9 cellular contexts compared by ENCODE assay signal in the genomic region with DNA sequence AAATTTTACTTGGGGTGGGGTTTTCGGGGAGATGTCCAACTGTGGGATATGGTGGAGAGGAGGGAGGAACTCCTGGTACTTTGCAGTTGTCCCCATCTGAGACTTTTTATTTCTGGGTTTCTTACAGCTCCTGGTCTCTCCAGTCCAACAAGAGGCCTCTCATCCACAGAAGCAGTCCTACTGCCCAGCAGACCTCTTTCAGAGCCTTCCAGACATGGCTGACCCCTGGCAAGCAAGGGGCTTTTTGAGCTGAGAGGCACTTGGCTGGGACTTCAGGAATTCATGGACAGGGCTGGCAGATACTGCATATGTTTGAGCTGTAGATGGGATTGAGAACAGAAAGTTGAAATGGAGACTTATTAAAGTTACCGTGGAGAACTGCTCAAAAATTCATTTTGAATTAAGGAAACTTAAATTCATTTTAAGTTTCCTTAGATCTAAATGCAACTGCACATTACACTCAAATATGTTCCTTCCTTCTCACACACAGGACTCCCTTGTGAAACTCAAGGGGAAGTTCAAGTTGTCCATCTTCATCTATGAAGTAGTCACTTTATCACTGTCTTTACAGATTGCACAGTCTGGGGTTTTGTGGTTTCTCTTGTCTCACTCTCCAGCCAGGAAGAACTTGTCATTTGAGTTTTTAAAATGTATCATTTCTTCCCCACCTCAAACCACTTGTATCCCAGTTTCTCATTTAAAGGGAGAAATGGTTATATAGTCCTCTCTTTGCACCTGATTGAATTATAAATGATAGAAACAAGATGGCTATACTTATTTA. TPM values are rescaled to one million over a fixed set of nuclear protein-coding genes. Genes with fewer than 3 reads are reported as not detected.
A peak's percentile ranks its signal among the peaks of the same experiment; 100 is the strongest.
DNase-seq lines count a peak whose midpoint lies in the region; ATAC-seq and TF ChIP-seq lines count a peak whose summit lies in the region.
"Had no signal": no experiment of that assay in that cellular context is flagged by ENCODE, and none has a peak within 500 bp of the region (broad histone marks: within the 10 kb centered on the region; RNA-seq: fewer than 3 reads in every experiment).

No MANE protein-coding gene starts in this region.

- H3K9me3 ChIP-seq in mucosa of descending colon = no peaks in the 10 kb centered on the region

- ATAC-seq in mucosa of descending colon (peak; percentile 18), GM19455 (IDR thresholded peaks at IDR 0.05; ENCODE audit: unreplicated experiment) (no peak), esophagus mucosa (no peak)

- peaks cover 5% of the 10 kb centered on the region for H3K4me1 ChIP-seq in mucosa of descending colon (ENCODE audit: low read depth)

- intact Hi-C loops in activated T-helper 1 cell treated with anti-CD3 and anti-CD28 coated beads, Interleukin-12 subunit alpha, Interleukin-12 subunit beta, Interleukin-2, Interleukin-4 antibody, amounts not matched to agents 30 ng/mL and 10 ng/mL and 1 ng/mL, durations not matched to agents 14 hours and 24 hours and 36 hours (cut with micrococcal nuclease) = loop anchor here (1.0 to 5.0 kb wide), 3 partner anchors 28 to 129 kb away; a partner anchor contains a TSS
- intact Hi-C loops in mucosa of descending colon (cut with DNase I, micrococcal nuclease) = no loop called here

- no peak overlapping the region for H3K4me3 ChIP-seq in mucosa of descending colon

- TF ChIP-seq CTCF in mucosa of descending colon (IDR thresholded peaks at IDR 0.05) = no peak

- peaks cover 24% of the 10 kb centered on the region for H3K4me1 Mint-ChIP-seq in activated T-helper 1 cell treated with anti-CD3 and anti-CD28 coated beads, Interleukin-12 subunit alpha, Interleukin-12 subunit beta, Interleukin-2, Interleukin-4 antibody, amounts not matched to agents 30 ng/mL and 10 ng/mL and 1 ng/mL, durations not matched to agents 14 hours and 24 hours and 36 hours (ENCODE audit: low read depth)

- H3K27ac Mint-ChIP-seq in activated T-helper 1 cell treated with anti-CD3 and anti-CD28 coated beads, Interleukin-12 subunit alpha, Interleukin-12 subunit beta, Interleukin-2, Interleukin-4 antibody, amounts not matched to agents 30 ng/mL and 10 ng/mL and 1 ng/mL, durations not matched to agents 14 hours and 24 hours and 36 hours = peak overlapping the region; percentile 53

- no peaks in the 10 kb centered on the region for H3K9me3 Mint-ChIP-seq in activated T-helper 1 cell treated with anti-CD3 and anti-CD28 coated beads, Interleukin-12 subunit alpha, Interleukin-12 subunit beta, Interleukin-2, Interleukin-4 antibody, amounts not matched to agents 30 ng/mL and 10 ng/mL and 1 ng/mL, durations not matched to agents 14 hours and 24 hours and 36 hours

- H3K36me3 Mint-ChIP-seq in activated T-helper 1 cell treated with anti-CD3 and anti-CD28 coated beads, Interleukin-12 subunit alpha, Interleukin-12 subunit beta, Interleukin-2, Interleukin-4 antibody, amounts not matched to agents 30 ng/mL and 10 ng/mL and 1 ng/mL, durations not matched to agents 14 hours and 24 hours and 36 hours (ENCODE audit: low read depth) = peaks cover 3% of the 10 kb centered on the region

- no peaks in the 10 kb centered on the region for H3K27me3 Mint-ChIP-seq in activated T-helper 1 cell treated with anti-CD3 and anti-CD28 coated beads, Interleukin-12 subunit alpha, Interleukin-12 subunit beta, Interleukin-2, Interleukin-4 antibody, amounts not matched to agents 30 ng/mL and 10 ng/mL and 1 ng/mL, durations not matched to agents 14 hours and 24 hours and 36 hours (ENCODE audit: insufficient read depth)

- in situ Hi-C loops in KBM-7 (cut with MboI; ENCODE audit: low pct_unique_long_range_greater_than_20kb, low sequenced_read_pairs) = no loop called here

- DNase-seq in Ammon's horn (ENCODE audit: low spot score) (peak; percentile 38), KBM-7 (peak; percentile 95), mucosa of descending colon (no peak), DMS53 (lab: John Stamatoyannopoulos, UW) (no peak), NCI-H2171 (lab: John Stamatoyannopoulos, UW) (no peak)
- DNase-seq in activated T-helper 1 cell treated with anti-CD3 and anti-CD28 coated beads, Interleukin-12 subunit alpha, Interleukin-12 subunit beta, Interleukin-2, Interleukin-4 antibody, amounts not matched to agents 30 ng/mL and 10 ng/mL and 1 ng/mL, durations not matched to agents 14 hours and 24 hours and 36 hours (ENCODE audit: low spot score) = no peak

- no peaks in the 10 kb centered on the region for H3K36me3 ChIP-seq in mucosa of descending colon (ENCODE audit: low read depth)

- H3K4me3 Mint-ChIP-seq in activated T-helper 1 cell treated with anti-CD3 and anti-CD28 coated beads, Interleukin-12 subunit alpha, Interleukin-12 subunit beta, Interleukin-2, Interleukin-4 antibody, amounts not matched to agents 30 ng/mL and 10 ng/mL and 1 ng/mL, durations not matched to agents 14 hours and 24 hours and 36 hours = peak overlapping the region; percentile 24

RNA-seq across cellular contexts. Expression of a gene that starts 40.7 kb away (rescaled TPM):
- total RNA-seq in activated T-helper 1 cell treated with anti-CD3 and anti-CD28 coated beads, Interleukin-12 subunit alpha, Interleukin-12 subunit beta, Interleukin-2, Interleukin-4 antibody, amounts not matched to agents 30 ng/mL and 10 ng/mL and 1 ng/mL, durations not matched to agents 14 hours and 24 hours and 36 hours = 0.08 TPM in 1 of 2 replicates, not detected in the other
- not detected for total RNA-seq in mucosa of descending colon
- total RNA-seq in esophagus mucosa = not detected
- total RNA-seq: mononuclear cell had no signal

RNA-seq across cellular contexts. Expression of a gene that starts 56.6 kb away (rescaled TPM):
- total RNA-seq in activated T-helper 1 cell treated with anti-CD3 and anti-CD28 coated beads, Interleukin-12 subunit alpha, Interleukin-12 subunit beta, Interleukin-2, Interleukin-4 antibody, amounts not matched to agents 30 ng/mL and 10 ng/mL and 1 ng/mL, durations not matched to agents 14 hours and 24 hours and 36 hours = 133 and 135 TPM in 2 replicates
- total RNA-seq in mucosa of descending colon = 100 to 1,000 TPM; 163 to 286 (median 276) TPM
- 50.0 TPM for total RNA-seq in esophagus mucosa

Comparison
In these comparisons a context has a peak if more than half of its experiments do, and no peak if none do; other contexts are left out.
1. DNase-seq: peak in Ammon's horn (single experiment) and KBM-7 (single experiment); none in activated T-helper 1 cell treated with anti-CD3 and anti-CD28 coated beads, Interleukin-12 subunit alpha, Interleukin-12 subunit beta, Interleukin-2, Interleukin-4 antibody, amounts not matched to agents 30 ng/mL and 10 ng/mL and 1 ng/mL, durations not matched to agents 14 hours and 24 hours and 36 hours (single experiment), mucosa of descending colon (0 of 3), DMS53 (single experiment) and NCI-H2171 (single experiment).